9 cellular contexts compared by ENCODE assay signal in the genomic region with DNA sequence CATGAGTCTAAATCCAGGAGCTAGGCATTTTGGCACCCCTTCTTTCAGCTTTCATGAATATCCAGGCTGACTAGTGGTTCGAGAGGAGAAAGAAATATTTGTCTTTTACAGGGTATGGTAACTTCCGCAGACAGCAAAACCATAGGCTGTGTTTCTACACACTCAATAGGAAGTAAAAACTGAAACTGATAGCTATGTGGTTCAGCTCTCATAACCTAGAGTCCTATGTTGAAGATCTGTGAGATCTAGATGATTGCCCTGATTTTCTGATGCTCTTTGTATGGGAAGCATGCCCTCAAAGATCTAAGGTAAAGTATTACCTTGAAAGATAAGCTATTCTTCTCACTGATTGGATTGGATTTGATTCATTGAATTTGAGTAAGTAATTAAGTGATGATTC.
A peak's percentile ranks its signal among the peaks of the same experiment; 100 is the strongest.
DNase-seq lines count a peak whose midpoint lies in the region; ATAC-seq, FAIRE-seq and TF ChIP-seq lines count a peak whose summit lies in the region.
"Had no signal": no experiment of that assay in that cellular context is flagged by ENCODE, and none has a peak within 500 bp of the region (broad histone marks: within the 10 kb centered on the region; RNA-seq: fewer than 3 reads in every experiment).

No MANE protein-coding gene starts in this region.

- H3K36me3 Mint-ChIP-seq in activated CD8-positive, alpha-beta T cell treated with anti-CD3 and anti-CD28 coated beads, Interleukin-2, amount 10 ng/mL, durations not matched to agents 7 days and 5 days (ENCODE audit: low read depth), result peaks cover 17% of the 10 kb centered on the region

- ATAC-seq in GM19372 (IDR thresholded peaks at IDR 0.05; ENCODE audit: low read depth, unreplicated experiment) (peak; percentile 100), HG03039 (IDR thresholded peaks at IDR 0.05; ENCODE audit: unreplicated experiment) (peak; percentile 99)
- ATAC-seq in activated CD8-positive, alpha-beta T cell treated with anti-CD3 and anti-CD28 coated beads, Interleukin-2, amount 10 ng/mL, durations not matched to agents 7 days and 5 days, result peak; percentile 100

- peaks cover 4% of the 10 kb centered on the region for H3K9me3 Mint-ChIP-seq in activated CD8-positive, alpha-beta T cell treated with anti-CD3 and anti-CD28 coated beads, Interleukin-2, amount 10 ng/mL, durations not matched to agents 7 days and 5 days (ENCODE audit: insufficient read depth)

- peak overlapping the region; percentile 87 for H3K27ac Mint-ChIP-seq in activated CD8-positive, alpha-beta T cell treated with anti-CD3 and anti-CD28 coated beads, Interleukin-2, amount 10 ng/mL, durations not matched to agents 7 days and 5 days

- H3K27ac ChIP-seq in hepatocyte (no peak overlapping the region), colonic mucosa (no peak overlapping the region)

- FAIRE-seq in GM12892 (lab: Jason Lieb, UNC), result peak; percentile 99

- H3K4me3 ChIP-seq in hepatocyte (no peak overlapping the region), foreskin fibroblast (ENCODE audit: low read depth in 1 of 2, low read length in 2 of 2) (no peak overlapping the region), colonic mucosa (no peak overlapping the region)

- DNase-seq in GM12892 (ENCODE audit: insufficient read length) (peak; percentile 26), hepatocyte (ENCODE audit: low spot score) (no peak), OCI-M2 (lab: John Stamatoyannopoulos, UW; ENCODE audit: unreplicated experiment) (no peak), foreskin fibroblast (no peak), colonic mucosa (no peak)
- DNase-seq in activated CD8-positive, alpha-beta T cell treated with anti-CD3 and anti-CD28 coated beads, Interleukin-2, amount 10 ng/mL, durations not matched to agents 7 days and 5 days, result peak; percentile 30
- DNase-seq: NCI-H1048 had no signal

- peaks cover 6% of the 10 kb centered on the region for H3K27me3 Mint-ChIP-seq in activated CD8-positive, alpha-beta T cell treated with anti-CD3 and anti-CD28 coated beads, Interleukin-2, amount 10 ng/mL, durations not matched to agents 7 days and 5 days (ENCODE audit: low read depth)

- 74% methylated on average over 2 of the region's 2 CpGs for WGBS in hepatocyte (ENCODE audit: low lambda C conversion rate, missing lambda C conversion rate)

- POLR2A ChIA-PET in activated CD8-positive, alpha-beta T cell treated with anti-CD3 and anti-CD28 coated beads, Interleukin-2, amount 10 ng/mL, durations not matched to agents 7 days and 5 days (lab: Charles Lee), result no interaction called here

- intact Hi-C loops in colonic mucosa (cut with DNase I), result no loop called here

- H3K4me3 Mint-ChIP-seq in activated CD8-positive, alpha-beta T cell treated with anti-CD3 and anti-CD28 coated beads, Interleukin-2, amount 10 ng/mL, durations not matched to agents 7 days and 5 days, result peak overlapping the region; percentile 45

- CTCF ChIA-PET in activated CD8-positive, alpha-beta T cell treated with anti-CD3 and anti-CD28 coated beads, Interleukin-2, amount 10 ng/mL, durations not matched to agents 7 days and 5 days (lab: Charles Lee), result interaction anchor here (0.6 to 2.6 kb wide), 11 partner anchors 12 to 119 kb away, joined by 3 to 10 read pairs (median 7); no protein-coding TSS in a partner anchor

- TF ChIP-seq CTCF in hepatocyte (IDR thresholded peaks at IDR 0.05; ENCODE audit: poor library complexity) (no peak), foreskin fibroblast (IDR thresholded peaks at IDR 0.05; ENCODE audit: low read depth, low read length) (no peak), colonic mucosa (IDR thresholded peaks at IDR 0.05) (no peak)

- no peaks in the 10 kb centered on the region for H3K4me1 ChIP-seq in hepatocyte (ENCODE audit: insufficient read depth)
- no peaks in the 10 kb centered on the region for H3K4me1 ChIP-seq in colonic mucosa

- no peaks in the 10 kb centered on the region for H3K79me2 ChIP-seq in hepatocyte

- no peaks in the 10 kb centered on the region for H3K36me3 ChIP-seq in hepatocyte (replicated peaks; ENCODE audit: insufficient read depth, low read depth)
- no peaks in the 10 kb centered on the region for H3K36me3 ChIP-seq in colonic mucosa

- H3K9me3 ChIP-seq in hepatocyte (ENCODE audit: low read depth) (no peaks in the 10 kb centered on the region), colonic mucosa (no peaks in the 10 kb centered on the region)

- no peaks in the 10 kb centered on the region for H3K27me3 ChIP-seq in hepatocyte
- no peaks in the 10 kb centered on the region for H3K27me3 ChIP-seq in colonic mucosa

- no peaks in the 10 kb centered on the region for H4K20me1 ChIP-seq in hepatocyte (ENCODE audit: insufficient read depth, poor library complexity, severe bottlenecking)

- H2AFZ ChIP-seq in hepatocyte, result no peak overlapping the region

- H3K9me2 ChIP-seq in hepatocyte (replicated peaks; ENCODE audit: insufficient read depth), result no peaks in the 10 kb centered on the region

- no peak overlapping the region for H3K4me2 ChIP-seq in hepatocyte

- no peak overlapping the region for H3K9ac ChIP-seq in colonic mucosa (ENCODE audit: low read depth in 2 of 2, low read length in 2 of 2)

- H3K4me1 Mint-ChIP-seq in activated CD8-positive, alpha-beta T cell treated with anti-CD3 and anti-CD28 coated beads, Interleukin-2, amount 10 ng/mL, durations not matched to agents 7 days and 5 days (ENCODE audit: low read depth), result peaks cover 40% of the 10 kb centered on the region

- no peak for TF ChIP-seq POLR2A in GM12892 (IDR thresholded peaks at IDR 0.05; ENCODE audit: low read depth, low read length)

Comparison
In these comparisons a context has a peak if more than half of its experiments do, and no peak if none do; other contexts are left out.
1. DNase-seq: peak in GM12892 (single experiment) and activated CD8-positive, alpha-beta T cell treated with anti-CD3 and anti-CD28 coated beads, Interleukin-2, amount 10 ng/mL, durations not matched to agents 7 days and 5 days (single experiment); none in hepatocyte (single experiment), OCI-M2 (single experiment), foreskin fibroblast (0 of 2) and colonic mucosa (single experiment).
2. Peak in every context shown above with its lines, with median percentiles within 50 percentile points of each other: ATAC-seq.